In the genomic region with DNA sequence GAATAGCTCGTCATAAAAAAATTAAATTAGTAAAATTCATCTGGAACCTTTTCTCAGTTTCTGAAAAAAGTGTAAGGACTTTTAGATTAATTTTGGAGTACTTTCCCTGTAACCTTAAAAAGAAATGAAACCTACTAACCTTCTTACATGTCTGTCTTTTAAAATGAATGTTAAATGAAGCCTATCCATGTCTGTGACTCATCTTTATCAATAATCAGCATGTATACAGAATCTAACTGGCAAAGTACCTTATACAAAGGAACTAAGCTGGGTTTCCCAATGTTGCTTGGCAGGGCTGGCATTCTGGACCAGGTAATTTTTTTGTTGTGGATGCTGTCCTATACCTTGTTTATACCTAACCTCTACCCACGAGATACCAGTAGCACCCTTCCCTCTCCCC, we compare ENCODE assay signal across 2 cellular contexts.
TF ChIP-seq lines count a peak whose summit lies in the region.

No MANE protein-coding gene starts in this region.

TF ChIP-seq in GM12891, 5 proteins besides CTCF, POLR2A, EP300 and RAD21 (continued from another document):
- TF ChIP-seq PAX5 (IDR thresholded peaks at IDR 0.05; ENCODE audit: insufficient read depth, low read length, severe bottlenecking) (no peak), TAF1 (IDR thresholded peaks at IDR 0.05; ENCODE audit: low read depth, low read length) (no peak), POLR2AphosphoS5 (IDR thresholded peaks at IDR 0.05; ENCODE audit: low read depth, low read length) (no peak), POU2F2 (IDR thresholded peaks at IDR 0.05; ENCODE audit: low read depth, low read length) (no peak)

TF ChIP-seq in K562, 482 proteins besides CTCF, POLR2A, EP300 and RAD21:
- TF ChIP-seq, protein P1, sequence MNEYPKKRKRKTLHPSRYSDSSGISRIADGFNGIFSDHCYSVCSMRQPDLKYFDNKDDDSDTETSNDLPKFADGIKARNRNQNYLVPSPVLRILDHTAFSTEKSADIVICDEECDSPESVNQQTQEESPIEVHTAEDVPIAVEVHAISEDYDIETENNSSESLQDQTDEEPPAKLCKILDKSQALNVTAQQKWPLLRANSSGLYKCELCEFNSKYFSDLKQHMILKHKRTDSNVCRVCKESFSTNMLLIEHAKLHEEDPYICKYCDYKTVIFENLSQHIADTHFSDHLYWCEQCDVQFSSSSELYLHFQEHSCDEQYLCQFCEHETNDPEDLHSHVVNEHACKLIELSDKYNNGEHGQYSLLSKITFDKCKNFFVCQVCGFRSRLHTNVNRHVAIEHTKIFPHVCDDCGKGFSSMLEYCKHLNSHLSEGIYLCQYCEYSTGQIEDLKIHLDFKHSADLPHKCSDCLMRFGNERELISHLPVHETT (CRISPR knock-in tag; conservative IDR thresholded peaks at IDR 0.05 in 1 of 2, IDR thresholded peaks at IDR 0.05 in 1 of 2): no peak
- TF ChIP-seq, protein P2, sequence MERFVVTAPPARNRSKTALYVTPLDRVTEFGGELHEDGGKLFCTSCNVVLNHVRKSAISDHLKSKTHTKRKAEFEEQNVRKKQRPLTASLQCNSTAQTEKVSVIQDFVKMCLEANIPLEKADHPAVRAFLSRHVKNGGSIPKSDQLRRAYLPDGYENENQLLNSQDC (CRISPR knock-in tag; IDR thresholded peaks at IDR 0.05): no peak
- TF ChIP-seq, protein P3, sequence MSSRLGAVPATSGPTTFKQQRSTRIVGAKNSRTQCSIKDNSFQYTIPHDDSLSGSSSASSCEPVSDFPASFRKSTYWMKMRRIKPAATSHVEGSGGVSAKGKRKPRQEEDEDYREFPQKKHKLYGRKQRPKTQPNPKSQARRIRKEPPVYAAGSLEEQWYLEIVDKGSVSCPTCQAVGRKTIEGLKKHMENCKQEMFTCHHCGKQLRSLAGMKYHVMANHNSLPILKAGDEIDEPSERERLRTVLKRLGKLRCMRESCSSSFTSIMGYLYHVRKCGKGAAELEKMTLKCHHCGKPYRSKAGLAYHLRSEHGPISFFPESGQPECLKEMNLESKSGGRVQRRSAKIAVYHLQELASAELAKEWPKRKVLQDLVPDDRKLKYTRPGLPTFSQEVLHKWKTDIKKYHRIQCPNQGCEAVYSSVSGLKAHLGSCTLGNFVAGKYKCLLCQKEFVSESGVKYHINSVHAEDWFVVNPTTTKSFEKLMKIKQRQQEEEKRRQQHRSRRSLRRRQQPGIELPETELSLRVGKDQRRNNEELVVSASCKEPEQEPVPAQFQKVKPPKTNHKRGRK (tag; IDR thresholded peaks at IDR 0.05): no peak
- TF ChIP-seq U2AF2 (optimal IDR thresholded peaks at IDR 0.05; ENCODE audit: low read depth, low read length): no peak
- TF ChIP-seq, protein P4, sequence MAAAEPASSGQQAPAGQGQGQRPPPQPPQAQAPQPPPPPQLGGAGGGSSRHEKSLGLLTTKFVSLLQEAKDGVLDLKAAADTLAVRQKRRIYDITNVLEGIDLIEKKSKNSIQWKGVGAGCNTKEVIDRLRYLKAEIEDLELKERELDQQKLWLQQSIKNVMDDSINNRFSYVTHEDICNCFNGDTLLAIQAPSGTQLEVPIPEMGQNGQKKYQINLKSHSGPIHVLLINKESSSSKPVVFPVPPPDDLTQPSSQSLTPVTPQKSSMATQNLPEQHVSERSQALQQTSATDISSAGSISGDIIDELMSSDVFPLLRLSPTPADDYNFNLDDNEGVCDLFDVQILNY (CRISPR knock-in tag; IDR thresholded peaks at IDR 0.05): no peak
